ENCODE assay signal across 8 cellular contexts in genomic region chr11:60951909-60952741, GRCh38. TPM values are rescaled to one million over a fixed set of nuclear protein-coding genes. Genes with fewer than 3 reads are reported as not detected.
DNase-seq lines count a peak whose midpoint lies in the region; FAIRE-seq and TF ChIP-seq lines count a peak whose summit lies in the region.

SLC15A3 (minus strand) TSS chr11:60952176; CDS start chr11:60951551, 625 bp downstream.

- no peaks in the 10 kb centered on the region for H3K9me3 ChIP-seq in adrenal gland (replicated peaks in 1 of 3)
- H3K9me3 ChIP-seq in sigmoid colon = no peaks in the 10 kb centered on the region

- TF ChIP-seq EP300 in sigmoid colon (IDR thresholded peaks at IDR 0.05) = no peak

- no peaks in the 10 kb centered on the region for H3K4me1 ChIP-seq in adrenal gland (replicated peaks in 1 of 2)
- H3K4me1 ChIP-seq in sigmoid colon = peaks cover 0 to 31% (median 25%) of the 10 kb centered on the region in 4 donors

- peak in 1 of 2 donors; percentile 9 for TF ChIP-seq POLR2A in adrenal gland (IDR thresholded peaks at IDR 0.05)
- TF ChIP-seq POLR2A in sigmoid colon (IDR thresholded peaks at IDR 0.05) = no peak

- H3K27me3 ChIP-seq in H7 (ENCODE audit: control insufficient read depth, insufficient read depth, low read length) (peaks cover 25% of the 10 kb centered on the region), adrenal gland (peaks cover 4% of the 10 kb centered on the region), sigmoid colon (no peaks in the 10 kb centered on the region)

- no peak for FAIRE-seq in D721Med (lab: Jason Lieb, UNC)

- in situ Hi-C loops in GM13977 (cut with MboI; ENCODE audit: low pct_unique_long_range_greater_than_20kb, low sequenced_read_pairs, unreplicated experiment) = no loop called here

- intact Hi-C loops in adrenal gland (cut with DNase I) (no loop called here), sigmoid colon (cut with DNase I) (loop anchor here (2.0 kb wide), 1 partner anchor 37 kb away; the partner anchor contains the start of gene TMEM109)

- no peak for TF ChIP-seq CTCF in GM13977 (IDR thresholded peaks at IDR 0.05; ENCODE audit: extremely low read depth, insufficient read depth, missing control alignments)
- TF ChIP-seq CTCF in adrenal gland (IDR thresholded peaks at IDR 0.05) = no peak
- no peak for TF ChIP-seq CTCF in sigmoid colon (IDR thresholded peaks at IDR 0.05)
- no peak for TF ChIP-seq CTCF in D721Med (IDR thresholded peaks at IDR 0.05; ENCODE audit: insufficient read depth, missing control alignments)

- H3K27ac ChIP-seq in adrenal gland (peak within 1 kb of the TSS; percentile 1 to 91 (median 74)), sigmoid colon (peak within 1 kb of the TSS; percentile 79 to 87 (median 82))

- H3K36me3 ChIP-seq in H7 (replicated peaks; ENCODE audit: control insufficient read depth, insufficient read depth, low read length) = no peaks in the 10 kb centered on the region
- H3K36me3 ChIP-seq in adrenal gland (replicated peaks in 1 of 2) = no peaks in the 10 kb centered on the region
- no peaks in the 10 kb centered on the region for H3K36me3 ChIP-seq in sigmoid colon

- H3K4me3 ChIP-seq in H7 (ENCODE audit: insufficient read depth, low read depth, low read length) (peak within 1 kb of the TSS; percentile 54), adrenal gland (peak within 1 kb of the TSS; percentile 16 to 62 (median 28)), sigmoid colon (peak within 1 kb of the TSS; percentile 39 to 59 (median 54))

- DNase-seq in GM13977 (ENCODE audit: low spot score) = peak; percentile 86
- peak; percentile 77 for DNase-seq in H7
- peak; percentile 92 for DNase-seq in NAMALWA (ENCODE audit: low spot score)
- peak; percentile 56 to 78 (median 63) for DNase-seq in adrenal gland
- DNase-seq in iPS DF 19.7 (ENCODE audit: low read depth, low spot score) = peak; percentile 54
- peak; percentile 87 for DNase-seq in sigmoid colon
- no peak for DNase-seq in D721Med (ENCODE audit: insufficient read length, low spot score)
- no peak for DNase-seq in HT-29 (ENCODE audit: low spot score)

- 43 to 53% (median 46%) methylated on average over 17 to 22 of the region's 22 CpGs for WGBS in adrenal gland, 4 donors
- WGBS in sigmoid colon, 2 donors = 14 to 21% methylated on average over 22 of the region's 22 CpGs

RNA-seq across cellular contexts. Expression of gene SLC15A3, which starts in this region (rescaled TPM):
- 2.7 and 6.1 TPM in 2 replicates for total RNA-seq in H7 (2014; rRNA removed; shearing (Covaris generic))
- total RNA-seq in adrenal gland (10 to 100 TPM; 16.7 to 34.9 (median 31.0) TPM), sigmoid colon (10 to 100 TPM; 12.8 to 43.9 (median 28.6) TPM)
- polyA plus RNA-seq in adrenal gland (10 to 100 TPM; 15.8 to 57.7 (median 37.2) TPM), sigmoid colon (10 to 100 TPM; 13.8 to 32.0 (median 21.3) TPM)
- total RNA-seq in HT-29 (2014; rRNA removed; shearing (Covaris generic)) = 1.4 and 2.6 TPM in 2 replicates

Comparison
In these comparisons a context has a peak if more than half of its experiments do, and no peak if none do; other contexts are left out.
1. DNase-seq: peak in GM13977 (single experiment), H7 (single experiment), NAMALWA (single experiment), adrenal gland (7 of 7), iPS DF 19.7 (single experiment) and sigmoid colon (single experiment); none in D721Med (single experiment) and HT-29 (single experiment).
2. Peak in every context shown above with its lines, with median percentiles within 50 percentile points of each other: H3K4me3 ChIP-seq.